Comparison of ENCODE assay signal across 16 cellular contexts in genomic region chr4:7756561-7757355, GRCh38.
DNase-seq lines count a peak whose midpoint lies in the region; ATAC-seq and TF ChIP-seq lines count a peak whose summit lies in the region.
"Had no signal": no experiment of that assay in that cellular context is flagged by ENCODE, and none has a peak within 500 bp of the region (broad histone marks: within the 10 kb centered on the region; RNA-seq: fewer than 3 reads in every experiment).

No MANE protein-coding gene starts in this region.

- H3K4me3 Mint-ChIP-seq in activated CD4-positive, alpha-beta T cell treated with anti-CD3 and anti-CD28 coated beads, Interleukin-2, amount 10 ng/mL, durations not matched to agents 7 days and 5 days, result no peak overlapping the region
- no peak overlapping the region for H3K4me3 Mint-ChIP-seq in immature natural killer cell
- H3K4me3 Mint-ChIP-seq: CD8-positive, alpha-beta memory T cell had no signal

- no peak for ATAC-seq in upper lobe of left lung (ENCODE audit: low FRiP score in 2 of 2)
- ATAC-seq: activated CD4-positive, CD25-positive, alpha-beta regulatory T cell treated with anti-CD3 and anti-CD28 coated beads, Interleukin-2, amount 50 U/mL, for 24 hours had no signal

- H4K20me1 ChIP-seq in smooth muscle cell (ENCODE audit: low read depth), result peaks cover 68% of the 10 kb centered on the region

- H3K9ac ChIP-seq in smooth muscle cell (ENCODE audit: low read depth), result no peak overlapping the region

- intact Hi-C loops in testis (cut with DNase I; ENCODE audit: low total_unique reads), result no loop called here

- peak overlapping the region; percentile 91 for H3K27ac Mint-ChIP-seq in activated CD4-positive, alpha-beta T cell treated with anti-CD3 and anti-CD28 coated beads, Interleukin-2, amount 10 ng/mL, durations not matched to agents 7 days and 5 days
- peak overlapping the region in 4 of 6 donors; percentile 16 to 94 (median 76) for H3K27ac Mint-ChIP-seq in immature natural killer cell

- no peaks in the 10 kb centered on the region for H3K27me3 Mint-ChIP-seq in activated CD4-positive, alpha-beta T cell treated with anti-CD3 and anti-CD28 coated beads, Interleukin-2, amount 10 ng/mL, durations not matched to agents 7 days and 5 days
- H3K27me3 Mint-ChIP-seq in immature natural killer cell (ENCODE audit: low read depth in 3 of 3), result peaks cover 0 to 4% (median 2%) of the 10 kb centered on the region in 3 donors
- H3K27me3 Mint-ChIP-seq: CD8-positive, alpha-beta memory T cell had no signal

- no peaks in the 10 kb centered on the region for H3K9me3 Mint-ChIP-seq in activated CD4-positive, alpha-beta T cell treated with anti-CD3 and anti-CD28 coated beads, Interleukin-2, amount 10 ng/mL, durations not matched to agents 7 days and 5 days
- no peaks in the 10 kb centered on the region for H3K9me3 Mint-ChIP-seq in immature natural killer cell
- H3K9me3 Mint-ChIP-seq: CD8-positive, alpha-beta memory T cell had no signal

- H3K4me3 ChIP-seq in smooth muscle cell, result no peak overlapping the region
- H3K4me3 ChIP-seq in testis, result no peak overlapping the region
- H3K4me3 ChIP-seq in upper lobe of left lung, result no peak overlapping the region

- no peaks in the 10 kb centered on the region for H3F3A ChIP-seq in smooth muscle cell (ENCODE audit: low read depth)

- POLR2A ChIA-PET in activated CD4-positive, alpha-beta T cell treated with anti-CD3 and anti-CD28 coated beads, Interleukin-2, amount 10 ng/mL, durations not matched to agents 7 days and 5 days (lab: Charles Lee), result no interaction called here
- POLR2A ChIA-PET in RWPE1 (lab: Yijun Ruan, JAX; ENCODE audit: low non-redundant PET), result no interaction called here

- TF ChIP-seq EP300 in upper lobe of left lung (IDR thresholded peaks at IDR 0.05), result no peak

- no peak overlapping the region for H2AFZ ChIP-seq in smooth muscle cell (ENCODE audit: low read depth)

- peak overlapping the region; percentile 31 for H3K27ac ChIP-seq in RWPE1
- H3K27ac ChIP-seq in smooth muscle cell (ENCODE audit: low read depth), result no peak overlapping the region
- H3K27ac ChIP-seq in testis, result no peak overlapping the region
- H3K27ac ChIP-seq in upper lobe of left lung, result no peak overlapping the region

- H3K36me3 ChIP-seq in smooth muscle cell (ENCODE audit: low read depth) (no peaks in the 10 kb centered on the region), testis (ENCODE audit: low read depth, missing control alignments) (no peaks in the 10 kb centered on the region), upper lobe of left lung (no peaks in the 10 kb centered on the region)

- no peak for TF ChIP-seq POLR2A in testis (IDR thresholded peaks at IDR 0.05)
- TF ChIP-seq POLR2A in upper lobe of left lung (IDR thresholded peaks at IDR 0.05), result no peak

- 80% methylated on average over 32 of the region's 32 CpGs for WGBS in smooth muscle cell (ENCODE audit: low lambda C conversion rate)
- WGBS in testis, 2 donors, result 90 to 94% methylated on average over 3 to 30 of the region's 32 CpGs
- 88 to 95% methylated on average over 24 to 29 of the region's 32 CpGs for WGBS in upper lobe of left lung, 2 donors

- in situ Hi-C loops in GM13977 (cut with MboI; ENCODE audit: low pct_unique_long_range_greater_than_20kb, low sequenced_read_pairs, unreplicated experiment), result no loop called here

- no peaks in the 10 kb centered on the region for H3K27me3 ChIP-seq in smooth muscle cell (ENCODE audit: low read depth)
- H3K27me3 ChIP-seq in testis, result no peaks in the 10 kb centered on the region
- no peaks in the 10 kb centered on the region for H3K27me3 ChIP-seq in upper lobe of left lung

- CTCF ChIA-PET in activated CD4-positive, alpha-beta T cell treated with anti-CD3 and anti-CD28 coated beads, Interleukin-2, amount 10 ng/mL, durations not matched to agents 7 days and 5 days (lab: Charles Lee), result interaction anchor here (1.0 kb wide), 1 partner anchor 8 kb away, joined by 3 read pairs; no protein-coding TSS in a partner anchor
- CTCF ChIA-PET in RWPE1 (lab: Yijun Ruan, JAX), result interaction anchor here (0.6 to 1.4 kb wide), 2 partner anchors 13 to 14 kb away, joined by 3 read pairs; no protein-coding TSS in a partner anchor

- H3K4me1 ChIP-seq in smooth muscle cell (ENCODE audit: low read depth) (peaks cover 11% of the 10 kb centered on the region), testis (no peaks in the 10 kb centered on the region), upper lobe of left lung (no peaks in the 10 kb centered on the region)

- H3K4me2 ChIP-seq in smooth muscle cell, result peak overlapping the region; percentile 9

- no peak for TF ChIP-seq CTCF in RWPE1 (conservative IDR thresholded peaks at IDR 0.05; ENCODE audit: low read depth)
- TF ChIP-seq CTCF in smooth muscle cell (IDR thresholded peaks at IDR 0.05; ENCODE audit: borderline replicate concordance, insufficient read depth, poor library complexity, severe bottlenecking), result no peak
- no peak for TF ChIP-seq CTCF in testis (IDR thresholded peaks at IDR 0.05)
- no peak for TF ChIP-seq CTCF in upper lobe of left lung (IDR thresholded peaks at IDR 0.05)
- TF ChIP-seq CTCF in GM13977 (IDR thresholded peaks at IDR 0.05; ENCODE audit: extremely low read depth, insufficient read depth, missing control alignments), result no peak

- H3K9me3 ChIP-seq in smooth muscle cell (replicated peaks; ENCODE audit: low read depth) (no peaks in the 10 kb centered on the region), testis (no peaks in the 10 kb centered on the region), upper lobe of left lung (no peaks in the 10 kb centered on the region)

- H3K36me3 Mint-ChIP-seq in activated CD4-positive, alpha-beta T cell treated with anti-CD3 and anti-CD28 coated beads, Interleukin-2, amount 10 ng/mL, durations not matched to agents 7 days and 5 days (ENCODE audit: low read depth), result no peaks in the 10 kb centered on the region
- peaks cover 0 to 15% (median 0%) of the 10 kb centered on the region in 3 donors for H3K36me3 Mint-ChIP-seq in immature natural killer cell

- H3K79me2 ChIP-seq in smooth muscle cell (ENCODE audit: low read depth), result no peaks in the 10 kb centered on the region

- H3K4me1 Mint-ChIP-seq in activated CD4-positive, alpha-beta T cell treated with anti-CD3 and anti-CD28 coated beads, Interleukin-2, amount 10 ng/mL, durations not matched to agents 7 days and 5 days, result peaks cover 24% of the 10 kb centered on the region
- peaks cover 18 to 22% of the 10 kb centered on the region in 2 donors for H3K4me1 Mint-ChIP-seq in immature natural killer cell

- DNase-seq in activated CD4-positive, alpha-beta T cell treated with anti-CD3 and anti-CD28 coated beads, Interleukin-2, amount 10 ng/mL, durations not matched to agents 7 days and 5 days, result no peak
- no peak for DNase-seq in activated CD4-positive, alpha-beta T cell treated with anti-CD3 and anti-CD28 coated beads for 4 hours
- DNase-seq in RWPE1 (ENCODE audit: low spot score) (no peak), immature natural killer cell (no peak), smooth muscle cell (lab: John Stamatoyannopoulos, UW; ENCODE audit: unreplicated experiment) (no peak), testis (no peak), upper lobe of left lung (no peak), GM13977 (ENCODE audit: low spot score) (no peak)
- DNase-seq: activated CD8-positive, alpha-beta memory T cell treated with anti-CD3 and anti-CD28 coated beads, Interleukin-2, amount 50 U/mL, for 4 hours; CD8-positive, alpha-beta memory T cell; cerebellar nuclear complex; HCEC 1CT; NCI-H2081 treated with DMSO at 0.1 percent for 48 hours; NCI-H748 treated with DMSO at 0.1 percent for 48 hours; stimulated activated CD4-positive, alpha-beta T cell treated with anti-CD3 and anti-CD28 coated beads, Interleukin-2, amount 100 ng/mL, for 24 hours had no signal
